Comparison of ENCODE assay signal across 13 cellular contexts in genomic region chr17:82266142-82266541, GRCh38. TPM values are rescaled to one million over a fixed set of nuclear protein-coding genes. Genes with fewer than 3 reads are reported as not detected.
A peak's percentile ranks its signal among the peaks of the same experiment; 100 is the strongest.
DNase-seq lines count a peak whose midpoint lies in the region; ATAC-seq, FAIRE-seq and TF ChIP-seq lines count a peak whose summit lies in the region.
"Had no signal": no experiment of that assay in that cellular context is flagged by ENCODE, and none has a peak within 500 bp of the region (broad histone marks: within the 10 kb centered on the region; RNA-seq: fewer than 3 reads in every experiment).

No MANE protein-coding gene starts in this region.

- peaks cover 47% of the 10 kb centered on the region for H3K4me1 Mint-ChIP-seq in Caco-2 (ENCODE audit: low read depth, unreplicated experiment)
- peaks cover 58% of the 10 kb centered on the region for H3K4me1 Mint-ChIP-seq in activated naive CD8-positive, alpha-beta T cell (ENCODE audit: low read depth)

- H3K9me3 ChIP-seq in Caco-2 (no peaks in the 10 kb centered on the region), right lobe of liver (no peaks in the 10 kb centered on the region), small intestine (ENCODE audit: control insufficient read depth, low read depth) (no peaks in the 10 kb centered on the region)

- H3K4me1 ChIP-seq in Caco-2 = peaks cover 50% of the 10 kb centered on the region
- peaks cover 0 to 48% (median 22%) of the 10 kb centered on the region in 4 donors for H3K4me1 ChIP-seq in right lobe of liver
- H3K4me1 ChIP-seq in small intestine (ENCODE audit: control insufficient read depth in 2 of 2, insufficient read depth in 1 of 2, low read depth in 1 of 2, low read length in 1 of 2) = peaks cover 4 to 15% of the 10 kb centered on the region in 2 donors

- DNase-seq in Caco-2 (no peak), right lobe of liver (no peak), small intestine (no peak), HCEC 1CT (no peak)
- DNase-seq: caudate nucleus, erythroblast, NCI-H1092 treated with DMSO at 0.1 percent for 48 hours, NCI-H446 treated with DMSO at 0.1 percent for 48 hours had no signal

- POLR2A ChIA-PET in Caco-2 (lab: Charles Lee) = interaction anchor here (0.6 to 0.7 kb wide), 2 partner anchors 75 to 167 kb away, joined by 3 to 8 read pairs; no protein-coding TSS in a partner anchor

- H3K36me3 Mint-ChIP-seq in Caco-2 (ENCODE audit: insufficient read depth, unreplicated experiment) = peaks cover 99% of the 10 kb centered on the region
- peaks cover 3% of the 10 kb centered on the region for H3K36me3 Mint-ChIP-seq in activated naive CD8-positive, alpha-beta T cell

- ATAC-seq in right lobe of liver (no peak), GM19023 (IDR thresholded peaks at IDR 0.05; ENCODE audit: unreplicated experiment) (no peak), HG03354 (IDR thresholded peaks at IDR 0.05; ENCODE audit: poor library complexity, severe bottlenecking, unreplicated experiment) (no peak)

- no peaks in the 10 kb centered on the region for H3K27me3 Mint-ChIP-seq in Caco-2 (ENCODE audit: insufficient read depth, unreplicated experiment)
- H3K27me3 Mint-ChIP-seq in activated naive CD8-positive, alpha-beta T cell = no peaks in the 10 kb centered on the region

- intact Hi-C loops in Caco-2 (cut with micrococcal nuclease; ENCODE audit: unreplicated experiment) (no loop called here), right lobe of liver (cut with DNase I) (no loop called here)

- H3K27me3 ChIP-seq in Caco-2 (replicated peaks; ENCODE audit: control insufficient read depth, insufficient read depth, low read length) = no peaks in the 10 kb centered on the region
- no peaks in the 10 kb centered on the region for H3K27me3 ChIP-seq in right lobe of liver
- no peaks in the 10 kb centered on the region for H3K27me3 ChIP-seq in small intestine (ENCODE audit: control insufficient read depth in 2 of 2, insufficient read depth in 2 of 2, low read length in 2 of 2)

- BruUV-seq in Caco-2 (replicated peaks; lab: Mats Ljungman, UMichigan) = no TSS peak

- H3K27ac Mint-ChIP-seq in Caco-2 (ENCODE audit: unreplicated experiment) = peak overlapping the region; percentile 92
- H3K27ac Mint-ChIP-seq in activated naive CD8-positive, alpha-beta T cell = peak overlapping the region; percentile 79

- no peaks in the 10 kb centered on the region for H3K9me3 Mint-ChIP-seq in Caco-2 (ENCODE audit: unreplicated experiment)
- H3K9me3 Mint-ChIP-seq in activated naive CD8-positive, alpha-beta T cell (ENCODE audit: low read depth) = no peaks in the 10 kb centered on the region

- no peak overlapping the region for H3K4me3 Mint-ChIP-seq in Caco-2 (ENCODE audit: unreplicated experiment)
- no peak overlapping the region for H3K4me3 Mint-ChIP-seq in activated naive CD8-positive, alpha-beta T cell

- FAIRE-seq in small intestine (lab: Jason Lieb, UNC) = no peak
- FAIRE-seq: D721Med had no signal

- WGBS in right lobe of liver (ENCODE audit: insufficient coverage, low coverage, low lambda C conversion rate, missing lambda C conversion rate) = 66% methylated on average over 6 of the region's 10 CpGs
- 77 to 86% (median 85%) methylated on average over 10 of the region's 10 CpGs for WGBS in small intestine, 3 donors

- H3K36me3 ChIP-seq in Caco-2 (ENCODE audit: control insufficient read depth, insufficient read depth, low read length) (peaks cover 10% of the 10 kb centered on the region), right lobe of liver (peaks cover 5 to 50% (median 27%) of the 10 kb centered on the region in 4 donors), small intestine (ENCODE audit: control insufficient read depth in 2 of 2, insufficient read depth in 2 of 2, low read length in 2 of 2) (peaks cover 8 to 26% of the 10 kb centered on the region in 2 donors)

- CTCF ChIA-PET in Caco-2 (lab: Charles Lee) = interaction anchor here (0.7 kb wide), 1 partner anchor 28 kb away, joined by 5 read pairs; no protein-coding TSS in a partner anchor

- peak overlapping the region in 2 of 3 donors; percentile 75 to 93 for H3K27ac ChIP-seq in right lobe of liver
- H3K27ac ChIP-seq in small intestine (ENCODE audit: low read depth in 1 of 2, low read length in 1 of 2) = peak overlapping the region; percentile 79 to 99

- no peak for TF ChIP-seq CTCF in Caco-2 (IDR thresholded peaks at IDR 0.05; ENCODE audit: insufficient read depth in 1 of 2, low read depth in 1 of 2, low read length in 1 of 2, severe bottlenecking in 1 of 2, unreplicated experiment in 1 of 2)
- TF ChIP-seq CTCF in right lobe of liver (IDR thresholded peaks at IDR 0.05) = no peak

- no peak overlapping the region for H3K4me3 ChIP-seq in Caco-2 (ENCODE audit: low read depth, low read length)
- no peak overlapping the region for H3K4me3 ChIP-seq in right lobe of liver
- no peak overlapping the region for H3K4me3 ChIP-seq in small intestine (ENCODE audit: low read depth in 1 of 2, low read length in 2 of 2)

- TF ChIP-seq POLR2A in right lobe of liver (IDR thresholded peaks at IDR 0.05) = no peak

RNA-seq across cellular contexts. Expression of gene CSNK1D, which starts 7.4 kb away (rescaled TPM):
- total RNA-seq in Caco-2 (2022) (196 TPM in 2 replicates), right lobe of liver (10 to 100 TPM; 32.7 to 73.0 (median 45.9) TPM)
- 100 to 1,000 TPM; 111 to 148 (median 146) TPM for polyA plus RNA-seq in small intestine

RNA-seq across cellular contexts. Expression of gene SLC16A3, which starts 37.3 kb away (rescaled TPM):
- 13.1 and 13.7 TPM in 2 replicates for total RNA-seq in Caco-2 (2022)
- 10 to 100 TPM in 2 of 6 experiments, 1 to 10 TPM in 4; 4.1 to 34.0 (median 7.3) TPM for total RNA-seq in right lobe of liver
- polyA plus RNA-seq in small intestine = 10 to 100 TPM in 1 of 3 donors, 1 to 10 TPM in 2; 5.4 to 33.2 (median 7.8) TPM

RNA-seq across cellular contexts. Expression of gene CD7, which starts 51.3 kb away (rescaled TPM):
- 0.37 and 0.93 TPM in 2 replicates for total RNA-seq in Caco-2 (2022)
- 1 to 10 TPM in 4 of 6 experiments, under 1 TPM in 2; 0.31 to 3.2 (median 1.3) TPM for total RNA-seq in right lobe of liver
- 10 to 100 TPM in 1 of 3 donors, 1 to 10 TPM in 2; 3.4 to 10.8 (median 6.5) TPM for polyA plus RNA-seq in small intestine
- total RNA-seq: HT1080 had no signal

RNA-seq across cellular contexts. Expression of gene CCDC57, which starts 53.5 kb away (rescaled TPM):
- 31.0 and 32.2 TPM in 2 replicates for total RNA-seq in Caco-2 (2022)
- 10 to 100 TPM; 10.1 to 37.4 (median 17.2) TPM for total RNA-seq in right lobe of liver
- 10 to 100 TPM; 36.7 to 97.3 (median 47.7) TPM for polyA plus RNA-seq in small intestine
